Comparison of ENCODE assay signal across 8 cellular contexts in genomic region chr18:36130883-36131653, GRCh38. TPM values are rescaled to one million over a fixed set of nuclear protein-coding genes. Genes with fewer than 3 reads are reported as not detected.
DNase-seq lines count a peak whose midpoint lies in the region; ATAC-seq and TF ChIP-seq lines count a peak whose summit lies in the region.

No MANE protein-coding gene starts in this region.

- DNase-seq in T-helper 2 cell treated with Interferon-gamma antibody and Interleukin-4, amounts not matched to agents 5 μg/mL and 100 μg/mL, for 36 hours (ENCODE audit: low spot score), result no peak
- DNase-seq in T-helper 2 cell, result no peak
- no peak for DNase-seq in activated B cell treated with CpG ODN at 0.5 μM for 24 hours
- DNase-seq in stomach, result no peak
- DNase-seq in glomerular visceral epithelial cell (ENCODE audit: extremely low spot score), result no peak
- no peak for DNase-seq in midbrain (lab: John Stamatoyannopoulos, UW)

- no peak for TF ChIP-seq POLR2A in stomach (IDR thresholded peaks at IDR 0.05)

- CTCF ChIA-PET in activated B cell treated with CpG ODN at 0.5 μM for 24 hours (lab: Charles Lee), result interaction anchor here (1.0 kb wide), 1 partner anchor 745 kb away, joined by 4 read pairs; no protein-coding TSS in a partner anchor

- TF ChIP-seq EP300 in stomach (IDR thresholded peaks at IDR 0.05), result no peak

- no peaks in the 10 kb centered on the region for H3K9me3 Mint-ChIP-seq in T-helper 2 cell treated with Interferon-gamma antibody and Interleukin-4, amounts not matched to agents 5 μg/mL and 100 μg/mL, for 36 hours
- H3K9me3 Mint-ChIP-seq in activated B cell treated with CpG ODN at 0.5 μM for 24 hours, result no peaks in the 10 kb centered on the region

- no peaks in the 10 kb centered on the region for H3K27me3 ChIP-seq in stomach

- H3K4me1 ChIP-seq in stomach, result peaks cover 24 to 50% (median 39%) of the 10 kb centered on the region in 4 donors

- no peaks in the 10 kb centered on the region for H3K9me3 ChIP-seq in stomach

- ATAC-seq in activated B cell treated with CpG ODN at 0.5 μM for 24 hours (ENCODE audit: low read depth) (no peak), GM18870 (IDR thresholded peaks at IDR 0.05; ENCODE audit: unreplicated experiment) (no peak)

- intact Hi-C loops in activated B cell treated with CpG ODN at 0.5 μM for 24 hours (cut with micrococcal nuclease) (no loop called here), stomach (cut with DNase I; ENCODE audit: low total_unique reads) (no loop called here)

- WGBS in stomach, 5 donors, result 88 to 92% (median 90%) methylated on average over 26 of the region's 26 CpGs

- H3K4me3 ChIP-seq in iPS-11a (ENCODE audit: low read depth, low read length), result peak overlapping the region; percentile 99
- peak overlapping the region; percentile 76 to 88 (median 85) for H3K4me3 ChIP-seq in stomach

- peak overlapping the region; percentile 95 for H3K4me3 Mint-ChIP-seq in T-helper 2 cell treated with Interferon-gamma antibody and Interleukin-4, amounts not matched to agents 5 μg/mL and 100 μg/mL, for 36 hours
- H3K4me3 Mint-ChIP-seq in activated B cell treated with CpG ODN at 0.5 μM for 24 hours, result peak overlapping the region; percentile 94

- peak overlapping the region in 1 of 5 donors; percentile 99 for H3K27ac ChIP-seq in stomach

- H3K36me3 ChIP-seq in stomach, result peaks cover 0 to 17% (median 7%) of the 10 kb centered on the region in 4 donors

- no peak for TF ChIP-seq CTCF in activated B cell treated with CpG ODN at 0.5 μM for 24 hours (IDR thresholded peaks at IDR 0.05)
- no peak for TF ChIP-seq CTCF in stomach (IDR thresholded peaks at IDR 0.05)

- H3K27me3 Mint-ChIP-seq in T-helper 2 cell treated with Interferon-gamma antibody and Interleukin-4, amounts not matched to agents 5 μg/mL and 100 μg/mL, for 36 hours (ENCODE audit: low read depth), result no peaks in the 10 kb centered on the region
- H3K27me3 Mint-ChIP-seq in activated B cell treated with CpG ODN at 0.5 μM for 24 hours, result no peaks in the 10 kb centered on the region

- POLR2A ChIA-PET in activated B cell treated with CpG ODN at 0.5 μM for 24 hours (lab: Charles Lee), result interaction anchor here (0.8 to 3.7 kb wide), 5 partner anchors 12 to 159 kb away, joined by 3 to 14 read pairs (median 3); partner anchors contain the start of gene RPRD1A

- peaks cover 15% of the 10 kb centered on the region for H3K36me3 Mint-ChIP-seq in T-helper 2 cell treated with Interferon-gamma antibody and Interleukin-4, amounts not matched to agents 5 μg/mL and 100 μg/mL, for 36 hours (ENCODE audit: low read depth)
- peaks cover 42% of the 10 kb centered on the region for H3K36me3 Mint-ChIP-seq in activated B cell treated with CpG ODN at 0.5 μM for 24 hours (ENCODE audit: low read depth)

- peak overlapping the region; percentile 95 for H3K27ac Mint-ChIP-seq in T-helper 2 cell treated with Interferon-gamma antibody and Interleukin-4, amounts not matched to agents 5 μg/mL and 100 μg/mL, for 36 hours
- H3K27ac Mint-ChIP-seq in activated B cell treated with CpG ODN at 0.5 μM for 24 hours, result peak overlapping the region; percentile 30

- peaks cover 44% of the 10 kb centered on the region for H3K4me1 Mint-ChIP-seq in T-helper 2 cell treated with Interferon-gamma antibody and Interleukin-4, amounts not matched to agents 5 μg/mL and 100 μg/mL, for 36 hours (ENCODE audit: low read depth)
- H3K4me1 Mint-ChIP-seq in activated B cell treated with CpG ODN at 0.5 μM for 24 hours, result peaks cover 62% of the 10 kb centered on the region

RNA-seq across cellular contexts. Expression of gene ELP2, which starts 1.4 kb away (rescaled TPM):
- total RNA-seq in activated B cell treated with CpG ODN at 0.5 μM for 24 hours, result 105 and 124 TPM in 2 replicates
- total RNA-seq in stomach, result 100 to 1,000 TPM in 2 of 5 donors, 10 to 100 TPM in 3; 24.1 to 278 (median 87.5) TPM
- 10 to 100 TPM; 55.8 to 69.2 (median 56.5) TPM for polyA plus RNA-seq in stomach

RNA-seq across cellular contexts. Expression of gene SLC39A6, which starts 1.9 kb away (rescaled TPM):
- total RNA-seq in activated B cell treated with CpG ODN at 0.5 μM for 24 hours, result 17.6 and 18.6 TPM in 2 replicates
- 10 to 100 TPM in 4 of 5 donors, 1 to 10 TPM in 1; 5.3 to 33.9 (median 22.6) TPM for total RNA-seq in stomach
- polyA plus RNA-seq in stomach, result 1 to 10 TPM; 4.0 to 7.7 (median 6.5) TPM

RNA-seq across cellular contexts. Expression of gene MOCOS, which starts 56.2 kb away (rescaled TPM):
- total RNA-seq in activated B cell treated with CpG ODN at 0.5 μM for 24 hours (0.39 and 0.42 TPM in 2 replicates), stomach (1 to 10 TPM in 4 of 5 donors, under 1 TPM in 1; 0.45 to 4.1 (median 1.5) TPM)
- polyA plus RNA-seq in stomach, result 1 to 10 TPM; 2.5 to 4.6 (median 2.9) TPM
